ENCODE assay signal across 1 cellular context in the genomic region with DNA sequence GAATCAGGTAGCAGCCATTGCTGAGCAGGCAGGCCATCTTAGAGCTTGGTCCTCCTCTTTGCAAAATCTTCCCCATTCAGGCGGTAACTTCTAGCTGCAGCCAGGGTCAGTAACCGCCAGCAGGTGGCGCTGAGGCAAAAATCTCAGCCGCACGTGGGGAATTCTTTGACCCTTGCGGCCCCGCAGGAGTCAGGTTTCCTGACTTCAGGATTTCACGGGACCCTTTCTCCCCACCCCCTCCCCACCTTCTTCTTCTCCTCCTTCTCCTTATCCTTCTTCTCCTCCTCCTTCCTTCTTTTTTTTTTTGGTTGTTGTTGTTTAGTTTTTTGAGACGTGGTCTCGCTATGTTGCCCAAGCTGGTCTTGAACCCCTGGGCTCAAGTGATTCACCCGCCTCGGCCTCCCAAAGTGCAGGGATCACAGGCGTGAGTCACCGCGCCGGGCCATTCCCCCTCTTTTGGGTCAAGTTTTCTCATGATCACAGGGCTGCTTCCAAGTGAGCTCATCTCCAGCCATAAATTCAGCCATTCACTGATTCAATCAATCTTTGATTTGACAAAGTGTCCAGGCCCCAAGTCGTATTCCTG.
A peak's percentile ranks its signal among the peaks of the same experiment; 100 is the strongest.
TF ChIP-seq lines count a peak whose summit lies in the region.

No MANE protein-coding gene starts in this region.

TF ChIP-seq in K562, 482 proteins besides CTCF, POLR2A, EP300 and RAD21 (continued from another document and continues in another):
- TF ChIP-seq, protein P1, sequence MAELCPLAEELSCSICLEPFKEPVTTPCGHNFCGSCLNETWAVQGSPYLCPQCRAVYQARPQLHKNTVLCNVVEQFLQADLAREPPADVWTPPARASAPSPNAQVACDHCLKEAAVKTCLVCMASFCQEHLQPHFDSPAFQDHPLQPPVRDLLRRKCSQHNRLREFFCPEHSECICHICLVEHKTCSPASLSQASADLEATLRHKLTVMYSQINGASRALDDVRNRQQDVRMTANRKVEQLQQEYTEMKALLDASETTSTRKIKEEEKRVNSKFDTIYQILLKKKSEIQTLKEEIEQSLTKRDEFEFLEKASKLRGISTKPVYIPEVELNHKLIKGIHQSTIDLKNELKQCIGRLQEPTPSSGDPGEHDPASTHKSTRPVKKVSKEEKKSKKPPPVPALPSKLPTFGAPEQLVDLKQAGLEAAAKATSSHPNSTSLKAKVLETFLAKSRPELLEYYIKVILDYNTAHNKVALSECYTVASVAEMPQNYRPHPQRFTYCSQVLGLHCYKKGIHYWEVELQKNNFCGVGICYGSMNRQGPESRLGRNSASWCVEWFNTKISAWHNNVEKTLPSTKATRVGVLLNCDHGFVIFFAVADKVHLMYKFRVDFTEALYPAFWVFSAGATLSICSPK (IDR thresholded peaks at IDR 0.05; ENCODE audit: borderline replicate concordance): no peak
- TF ChIP-seq MYBL2 (IDR thresholded peaks at IDR 0.05; ENCODE audit: low read depth) (no peak), MYBL2 (CRISPR knock-in tag; IDR thresholded peaks at IDR 0.05; ENCODE audit: borderline replicate concordance) (no peak), CC2D1A (IDR thresholded peaks at IDR 0.05) (peak; percentile 80; the same call in 1 of the 2 replicates), MEF2A (IDR thresholded peaks at IDR 0.05; ENCODE audit: control insufficient read depth, low read depth, low read length) (no peak), XRCC5 (IDR thresholded peaks at IDR 0.05; ENCODE audit: low read depth, low read length) (peak; percentile 89), MIER1 (IDR thresholded peaks at IDR 0.05; ENCODE audit: low read depth) (0 out of 2 replicates have a peak, but pooled peaks have one; percentile 48), ZBTB8A (IDR thresholded peaks at IDR 0.05; ENCODE audit: partially characterized antibody) (no peak), HDAC1 (IDR thresholded peaks at IDR 0.05) (peak in 1 of 2 experiments; percentile 90; a peak in 2 of 4 replicates), GABPA (tag; conservative IDR thresholded peaks at IDR 0.05; ENCODE audit: low read depth) (no peak), NONO (IDR thresholded peaks at IDR 0.05; ENCODE audit: low read depth in 2 of 2, low read length in 1 of 2) (no peak), MTA2 (IDR thresholded peaks at IDR 0.05; ENCODE audit: low read depth) (no peak), SREBF1 (IDR thresholded peaks at IDR 0.05; ENCODE audit: borderline replicate concordance, low read depth, low read length) (peak; percentile 63; the same call in 1 of the 2 replicates), MCM2 (IDR thresholded peaks at IDR 0.05; ENCODE audit: low read depth) (no peak), BRD4 (IDR thresholded peaks at IDR 0.05) (no peak), KLF1 (tag; IDR thresholded peaks at IDR 0.05) (no peak), SIN3B (IDR thresholded peaks at IDR 0.05; ENCODE audit: low read depth) (no peak), CBFA2T3 (IDR thresholded peaks at IDR 0.05) (peak; percentile 24; the same call in 1 of the 2 replicates), NFRKB (IDR thresholded peaks at IDR 0.05; ENCODE audit: low read depth) (0 out of 2 replicates have a peak, but pooled peaks have one; percentile 28), TBL1XR1 (IDR thresholded peaks at IDR 0.05; ENCODE audit: low read length in 2 of 2) (0 out of 4 replicates have a peak, but pooled peaks of 1 of the 2 experiments have one; percentile 50), PCBP1 (IDR thresholded peaks at IDR 0.05; ENCODE audit: low read depth, low read length, poor library complexity, severe bottlenecking) (no peak), SMARCE1 (IDR thresholded peaks at IDR 0.05) (peak; percentile 78; the same call in 1 of the 2 replicates), RNF2 (IDR thresholded peaks at IDR 0.05) (no peak), STAT5A (IDR thresholded peaks at IDR 0.05; ENCODE audit: borderline replicate concordance, low read length) (no peak), MEF2D (tag; conservative IDR thresholded peaks at IDR 0.05; ENCODE audit: low read depth) (no peak), ZNF239 (CRISPR knock-in tag; IDR thresholded peaks at IDR 0.05) (no peak), THRAP3 (IDR thresholded peaks at IDR 0.05; ENCODE audit: borderline replicate concordance) (no peak), PTTG1 (tag; IDR thresholded peaks at IDR 0.05; ENCODE audit: low read depth) (no peak), ZNF444 (CRISPR knock-in tag; IDR thresholded peaks at IDR 0.05) (no peak), TBP (optimal IDR thresholded peaks at IDR 0.05; ENCODE audit: low read depth, low read length) (no peak), NFE2 (IDR thresholded peaks at IDR 0.05; ENCODE audit: low read depth) (no peak), TARDBP (IDR thresholded peaks at IDR 0.05) (no peak), POLR3G (IDR thresholded peaks at IDR 0.05; ENCODE audit: extremely low read depth, insufficient read length, insufficient replicate concordance) (no peak), RCOR1 (IDR thresholded peaks at IDR 0.05; ENCODE audit: borderline replicate concordance in 1 of 2, low read depth in 2 of 2, low read length in 2 of 2) (peak; percentile 96 to 97), NR2C1 (IDR thresholded peaks at IDR 0.05) (no peak), NR2C1 (tag; IDR thresholded peaks at IDR 0.05) (0 out of 2 replicates have a peak, but pooled peaks have one; percentile 25), MAZ (CRISPR knock-in tag; conservative IDR thresholded peaks at IDR 0.05 in 1 of 2, IDR thresholded peaks at IDR 0.05 in 1 of 2) (0 out of 4 replicates have a peak, but pooled peaks of 1 of the 2 experiments have one; percentile 33), IFI16 (CRISPR knock-in tag; IDR thresholded peaks at IDR 0.05) (no peak), ZNF644 (tag; IDR thresholded peaks at IDR 0.05; ENCODE audit: low read depth) (no peak), FOXK2 (conservative IDR thresholded peaks at IDR 0.05 in 1 of 2, IDR thresholded peaks at IDR 0.05 in 1 of 2; ENCODE audit: low read depth in 2 of 2) (0 out of 4 replicates have a peak, but pooled peaks of 1 of the 2 experiments have one; percentile 43), DPF2 (IDR thresholded peaks at IDR 0.05) (peak; percentile 56; the same call in 1 of the 2 replicates), DIDO1 (tag; IDR thresholded peaks at IDR 0.05; ENCODE audit: low read depth) (0 out of 2 replicates have a peak, but pooled peaks have one; percentile 33), EGR1 (conservative IDR thresholded peaks at IDR 0.05) (0 out of 2 replicates have a peak, but pooled peaks have one; percentile 9), NRF1 (conservative IDR thresholded peaks at IDR 0.05 in 1 of 2, IDR thresholded peaks at IDR 0.05 in 1 of 2) (no peak), HNRNPUL1 (IDR thresholded peaks at IDR 0.05; ENCODE audit: low read length) (no peak), RBM22 (IDR thresholded peaks at IDR 0.05; ENCODE audit: low read depth, low read length, poor library complexity, severe bottlenecking) (no peak), NFIX (CRISPR knock-in tag; IDR thresholded peaks at IDR 0.05; ENCODE audit: low read depth) (no peak), GTF2E2 (tag; IDR thresholded peaks at IDR 0.05) (no peak), NCOA1 (IDR thresholded peaks at IDR 0.05; ENCODE audit: low read depth) (peak; percentile 39; the same call in 1 of the 2 replicates), DMBX1 (CRISPR knock-in tag; IDR thresholded peaks at IDR 0.05; ENCODE audit: borderline replicate concordance) (no peak)
- TF ChIP-seq, protein P2, sequence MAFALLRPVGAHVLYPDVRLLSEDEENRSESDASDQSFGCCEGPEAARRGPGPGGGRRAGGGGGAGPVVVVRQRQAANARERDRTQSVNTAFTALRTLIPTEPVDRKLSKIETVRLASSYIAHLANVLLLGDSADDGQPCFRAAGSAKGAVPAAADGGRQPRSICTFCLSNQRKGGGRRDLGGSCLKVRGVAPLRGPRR (CRISPR knock-in tag; IDR thresholded peaks at IDR 0.05): no peak
- TF ChIP-seq, protein P3, sequence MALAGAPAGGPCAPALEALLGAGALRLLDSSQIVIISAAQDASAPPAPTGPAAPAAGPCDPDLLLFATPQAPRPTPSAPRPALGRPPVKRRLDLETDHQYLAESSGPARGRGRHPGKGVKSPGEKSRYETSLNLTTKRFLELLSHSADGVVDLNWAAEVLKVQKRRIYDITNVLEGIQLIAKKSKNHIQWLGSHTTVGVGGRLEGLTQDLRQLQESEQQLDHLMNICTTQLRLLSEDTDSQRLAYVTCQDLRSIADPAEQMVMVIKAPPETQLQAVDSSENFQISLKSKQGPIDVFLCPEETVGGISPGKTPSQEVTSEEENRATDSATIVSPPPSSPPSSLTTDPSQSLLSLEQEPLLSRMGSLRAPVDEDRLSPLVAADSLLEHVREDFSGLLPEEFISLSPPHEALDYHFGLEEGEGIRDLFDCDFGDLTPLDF (CRISPR knock-in tag; IDR thresholded peaks at IDR 0.05): no peak
- TF ChIP-seq, protein P4, sequence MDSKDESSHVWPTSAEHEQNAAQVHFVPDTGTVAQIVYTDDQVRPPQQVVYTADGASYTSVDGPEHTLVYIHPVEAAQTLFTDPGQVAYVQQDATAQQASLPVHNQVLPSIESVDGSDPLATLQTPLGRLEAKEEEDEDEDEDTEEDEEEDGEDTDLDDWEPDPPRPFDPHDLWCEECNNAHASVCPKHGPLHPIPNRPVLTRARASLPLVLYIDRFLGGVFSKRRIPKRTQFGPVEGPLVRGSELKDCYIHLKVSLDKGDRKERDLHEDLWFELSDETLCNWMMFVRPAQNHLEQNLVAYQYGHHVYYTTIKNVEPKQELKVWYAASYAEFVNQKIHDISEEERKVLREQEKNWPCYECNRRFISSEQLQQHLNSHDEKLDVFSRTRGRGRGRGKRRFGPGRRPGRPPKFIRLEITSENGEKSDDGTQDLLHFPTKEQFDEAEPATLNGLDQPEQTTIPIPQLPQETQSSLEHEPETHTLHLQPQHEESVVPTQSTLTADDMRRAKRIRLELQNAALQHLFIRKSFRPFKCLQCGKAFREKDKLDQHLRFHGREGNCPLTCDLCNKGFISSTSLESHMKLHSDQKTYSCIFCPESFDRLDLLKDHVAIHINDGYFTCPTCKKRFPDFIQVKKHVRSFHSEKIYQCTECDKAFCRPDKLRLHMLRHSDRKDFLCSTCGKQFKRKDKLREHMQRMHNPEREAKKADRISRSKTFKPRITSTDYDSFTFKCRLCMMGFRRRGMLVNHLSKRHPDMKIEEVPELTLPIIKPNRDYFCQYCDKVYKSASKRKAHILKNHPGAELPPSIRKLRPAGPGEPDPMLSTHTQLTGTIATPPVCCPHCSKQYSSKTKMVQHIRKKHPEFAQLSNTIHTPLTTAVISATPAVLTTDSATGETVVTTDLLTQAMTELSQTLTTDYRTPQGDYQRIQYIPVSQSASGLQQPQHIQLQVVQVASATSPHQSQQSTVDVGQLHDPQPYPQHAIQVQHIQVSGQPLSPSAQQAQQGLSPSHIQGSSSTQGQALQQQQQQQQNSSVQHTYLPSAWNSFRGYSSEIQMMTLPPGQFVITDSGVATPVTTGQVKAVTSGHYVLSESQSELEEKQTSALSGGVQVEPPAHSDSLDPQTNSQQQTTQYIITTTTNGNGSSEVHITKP (IDR thresholded peaks at IDR 0.05; ENCODE audit: partially characterized antibody): peak; percentile 12
- TF ChIP-seq, protein P5, sequence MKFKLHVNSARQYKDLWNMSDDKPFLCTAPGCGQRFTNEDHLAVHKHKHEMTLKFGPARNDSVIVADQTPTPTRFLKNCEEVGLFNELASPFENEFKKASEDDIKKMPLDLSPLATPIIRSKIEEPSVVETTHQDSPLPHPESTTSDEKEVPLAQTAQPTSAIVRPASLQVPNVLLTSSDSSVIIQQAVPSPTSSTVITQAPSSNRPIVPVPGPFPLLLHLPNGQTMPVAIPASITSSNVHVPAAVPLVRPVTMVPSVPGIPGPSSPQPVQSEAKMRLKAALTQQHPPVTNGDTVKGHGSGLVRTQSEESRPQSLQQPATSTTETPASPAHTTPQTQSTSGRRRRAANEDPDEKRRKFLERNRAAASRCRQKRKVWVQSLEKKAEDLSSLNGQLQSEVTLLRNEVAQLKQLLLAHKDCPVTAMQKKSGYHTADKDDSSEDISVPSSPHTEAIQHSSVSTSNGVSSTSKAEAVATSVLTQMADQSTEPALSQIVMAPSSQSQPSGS (CRISPR knock-in tag; IDR thresholded peaks at IDR 0.05): no peak
- TF ChIP-seq, protein P6, sequence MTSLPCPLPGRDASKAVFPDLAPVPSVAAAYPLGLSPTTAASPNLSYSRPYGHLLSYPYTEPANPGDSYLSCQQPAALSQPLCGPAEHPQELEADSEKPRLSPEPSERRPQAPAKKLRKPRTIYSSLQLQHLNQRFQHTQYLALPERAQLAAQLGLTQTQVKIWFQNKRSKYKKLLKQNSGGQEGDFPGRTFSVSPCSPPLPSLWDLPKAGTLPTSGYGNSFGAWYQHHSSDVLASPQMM (CRISPR knock-in tag; IDR thresholded peaks at IDR 0.05): no peak
- TF ChIP-seq, protein P7, sequence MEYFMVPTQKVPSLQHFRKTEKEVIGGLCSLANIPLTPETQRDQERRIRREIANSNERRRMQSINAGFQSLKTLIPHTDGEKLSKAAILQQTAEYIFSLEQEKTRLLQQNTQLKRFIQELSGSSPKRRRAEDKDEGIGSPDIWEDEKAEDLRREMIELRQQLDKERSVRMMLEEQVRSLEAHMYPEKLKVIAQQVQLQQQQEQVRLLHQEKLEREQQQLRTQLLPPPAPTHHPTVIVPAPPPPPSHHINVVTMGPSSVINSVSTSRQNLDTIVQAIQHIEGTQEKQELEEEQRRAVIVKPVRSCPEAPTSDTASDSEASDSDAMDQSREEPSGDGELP (CRISPR knock-in tag; IDR thresholded peaks at IDR 0.05; ENCODE audit: borderline replicate concordance): 0 out of 2 replicates have a peak, but pooled peaks have one; percentile 30
- TF ChIP-seq, protein P8, sequence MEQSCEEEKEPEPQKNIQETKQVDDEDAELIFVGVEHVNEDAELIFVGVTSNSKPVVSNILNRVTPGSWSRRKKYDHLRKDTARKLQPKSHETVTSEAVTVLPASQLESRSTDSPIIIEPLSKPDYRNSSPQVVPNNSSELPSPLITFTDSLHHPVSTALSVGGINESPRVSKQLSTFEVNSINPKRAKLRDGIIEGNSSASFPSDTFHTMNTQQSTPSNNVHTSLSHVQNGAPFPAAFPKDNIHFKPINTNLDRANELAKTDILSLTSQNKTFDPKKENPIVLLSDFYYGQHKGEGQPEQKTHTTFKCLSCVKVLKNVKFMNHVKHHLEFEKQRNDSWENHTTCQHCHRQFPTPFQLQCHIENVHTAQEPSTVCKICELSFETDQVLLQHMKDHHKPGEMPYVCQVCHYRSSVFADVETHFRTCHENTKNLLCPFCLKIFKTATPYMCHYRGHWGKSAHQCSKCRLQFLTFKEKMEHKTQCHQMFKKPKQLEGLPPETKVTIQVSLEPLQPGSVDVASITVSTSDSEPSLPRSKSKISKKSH (CRISPR knock-in tag; IDR thresholded peaks at IDR 0.05): no peak
- TF ChIP-seq, protein P9, sequence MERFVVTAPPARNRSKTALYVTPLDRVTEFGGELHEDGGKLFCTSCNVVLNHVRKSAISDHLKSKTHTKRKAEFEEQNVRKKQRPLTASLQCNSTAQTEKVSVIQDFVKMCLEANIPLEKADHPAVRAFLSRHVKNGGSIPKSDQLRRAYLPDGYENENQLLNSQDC (CRISPR knock-in tag; IDR thresholded peaks at IDR 0.05): no peak
- TF ChIP-seq, protein P10, sequence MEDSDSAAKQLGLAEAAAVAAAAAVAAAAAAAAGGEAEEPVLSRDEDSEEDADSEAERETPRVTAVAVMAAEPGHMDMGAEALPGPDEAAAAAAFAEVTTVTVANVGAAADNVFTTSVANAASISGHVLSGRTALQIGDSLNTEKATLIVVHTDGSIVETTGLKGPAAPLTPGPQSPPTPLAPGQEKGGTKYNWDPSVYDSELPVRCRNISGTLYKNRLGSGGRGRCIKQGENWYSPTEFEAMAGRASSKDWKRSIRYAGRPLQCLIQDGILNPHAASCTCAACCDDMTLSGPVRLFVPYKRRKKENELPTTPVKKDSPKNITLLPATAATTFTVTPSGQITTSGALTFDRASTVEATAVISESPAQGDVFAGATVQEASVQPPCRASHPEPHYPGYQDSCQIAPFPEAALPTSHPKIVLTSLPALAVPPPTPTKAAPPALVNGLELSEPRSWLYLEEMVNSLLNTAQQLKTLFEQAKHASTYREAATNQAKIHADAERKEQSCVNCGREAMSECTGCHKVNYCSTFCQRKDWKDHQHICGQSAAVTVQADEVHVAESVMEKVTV (CRISPR knock-in tag; IDR thresholded peaks at IDR 0.05): peak; percentile 49
